14 cellular contexts compared by ENCODE assay signal in the genomic region with DNA sequence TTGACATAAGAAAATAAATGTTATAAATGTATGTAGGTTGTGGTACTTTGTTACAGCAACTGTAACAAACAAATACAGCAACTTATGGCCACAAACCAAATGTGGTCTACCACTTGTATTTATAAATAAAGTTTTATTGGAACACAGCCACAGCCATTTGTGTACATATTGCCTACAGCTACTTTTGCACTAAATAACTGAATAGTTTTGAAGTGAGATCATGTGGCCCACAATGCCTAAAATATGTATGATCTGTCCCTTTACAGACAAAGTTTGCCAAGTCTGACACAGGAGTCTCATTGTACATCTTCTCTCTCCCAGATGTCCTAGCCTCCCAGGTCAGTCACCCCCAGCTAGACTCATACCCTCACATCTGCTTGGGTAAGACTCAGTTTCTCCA.
"Had no signal": no experiment of that assay in that cellular context is flagged by ENCODE, and none has a peak within 500 bp of the region (broad histone marks: within the 10 kb centered on the region; RNA-seq: fewer than 3 reads in every experiment).

No MANE protein-coding gene starts in this region.

- H3K27me3 ChIP-seq: gastroesophageal sphincter, ovary, right lobe of liver, spleen, suprapubic skin had no signal

- H3K27ac ChIP-seq: gastroesophageal sphincter, ovary, right lobe of liver, spleen, suprapubic skin had no signal

- H3K4me1 ChIP-seq: gastroesophageal sphincter, right lobe of liver, spleen, suprapubic skin had no signal

- H3K36me3 ChIP-seq: gastroesophageal sphincter, ovary, right lobe of liver, spleen, suprapubic skin had no signal

- H3K4me3 ChIP-seq: gastroesophageal sphincter, ovary, right lobe of liver, spleen, suprapubic skin had no signal

- DNase-seq: activated CD4-positive, alpha-beta memory T cell treated with anti-CD3 and anti-CD28 coated beads for 36 hours; activated CD4-positive, alpha-beta T cell treated with anti-CD3 and anti-CD28 coated beads for 1 hour; activated effector memory CD4-positive, alpha-beta T cell treated with anti-CD3 and anti-CD28 coated beads, Interleukin-2, amount 50 U/mL, for 16 hours; activated T-cell treated with anti-CD3 and anti-CD28 coated beads, Interleukin-2, amount 50 U/mL, for 24 hours; effector memory CD4-positive, alpha-beta T cell; islet precursor cell; naive B cell; ovary; right lobe of liver; spleen had no signal

- ATAC-seq: activated naive CD4-positive, alpha-beta T cell treated with anti-CD3 and anti-CD28 coated beads, Interleukin-2, amount 50 U/mL, for 72 hours; gastroesophageal sphincter; left lobe of liver; right lobe of liver had no signal

- H3K9me3 ChIP-seq: gastroesophageal sphincter, ovary, right lobe of liver, spleen, suprapubic skin had no signal
